In the genomic region with DNA sequence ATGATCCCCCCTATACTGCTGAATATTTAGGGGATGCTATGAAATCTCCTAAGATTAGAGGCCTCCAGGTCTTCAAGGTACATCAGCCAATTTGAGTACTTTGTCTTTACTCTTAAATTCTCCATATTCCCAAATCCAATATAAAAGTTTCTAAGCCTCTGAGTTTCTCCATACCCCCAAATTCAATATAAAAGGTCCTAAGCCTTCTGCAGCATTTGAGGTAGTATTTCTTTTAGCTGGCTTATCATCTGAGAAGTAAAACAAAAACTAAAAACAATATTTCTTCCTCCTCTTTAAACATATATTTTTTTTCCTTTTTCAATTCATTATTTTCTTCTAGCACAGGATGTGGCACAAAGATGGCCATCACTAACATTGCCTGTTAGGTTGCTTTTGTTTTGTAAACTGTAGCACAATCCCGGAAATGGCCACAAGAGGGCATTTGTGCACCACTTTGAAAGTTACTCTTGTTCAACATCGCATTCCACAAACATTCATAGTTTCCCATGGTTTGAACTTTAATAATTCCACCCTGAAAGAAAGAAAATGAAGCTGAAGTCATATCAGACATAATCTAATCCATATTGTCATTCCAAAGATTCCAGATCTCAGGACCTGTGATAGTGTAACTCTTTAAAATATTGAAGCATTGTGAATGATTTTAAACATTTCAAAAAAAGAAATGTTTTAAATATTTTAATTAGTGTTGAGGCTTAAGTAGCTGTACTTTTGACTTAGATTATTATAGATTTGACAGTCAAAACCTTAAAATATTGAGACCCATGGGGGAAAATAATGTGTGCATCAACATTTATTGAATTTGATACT, we compare ENCODE assay signal across 9 cellular contexts. TPM values are rescaled to one million over a fixed set of nuclear protein-coding genes. Genes with fewer than 3 reads are reported as not detected.
DNase-seq lines count a peak whose midpoint lies in the region; ATAC-seq, FAIRE-seq and TF ChIP-seq lines count a peak whose summit lies in the region.
"Had no signal": no experiment of that assay in that cellular context is flagged by ENCODE, and none has a peak within 500 bp of the region (broad histone marks: within the 10 kb centered on the region; RNA-seq: fewer than 3 reads in every experiment).

No MANE protein-coding gene starts in this region.

- peak overlapping the region; percentile 33 for H3K9ac ChIP-seq in SK-N-MC (ENCODE audit: insufficient read length)
- H3K9ac ChIP-seq in kidney (ENCODE audit: low read length in 2 of 2): no peak overlapping the region
- H3K9ac ChIP-seq: BLaER1 had no signal

- no peaks in the 10 kb centered on the region for H3K4me1 Mint-ChIP-seq in MCF 10A (ENCODE audit: insufficient read depth, unreplicated experiment)

- peak; percentile 74 for FAIRE-seq in kidney (lab: Jason Lieb, UNC)

- H3K9me3 ChIP-seq in SK-N-MC (ENCODE audit: low read depth, low read length) (no peaks in the 10 kb centered on the region), kidney (ENCODE audit: control insufficient read depth in 1 of 2, low read length in 2 of 2) (no peaks in the 10 kb centered on the region)
- H3K9me3 ChIP-seq: BLaER1 had no signal

- intact Hi-C loops in MCF 10A (cut with micrococcal nuclease): loop anchor here (1.0 to 5.0 kb wide), 6 partner anchors 30 to 515 kb away; no protein-coding TSS in a partner anchor
- intact Hi-C loops in kidney (cut with DNase I): no loop called here

- H3K36me3 ChIP-seq in SK-N-MC (ENCODE audit: insufficient read depth, low read length): no peaks in the 10 kb centered on the region
- H3K36me3 ChIP-seq in kidney (ENCODE audit: control insufficient read depth in 1 of 2, insufficient read depth in 2 of 2, low read length in 2 of 2): no peaks in the 10 kb centered on the region
- H3K36me3 ChIP-seq: BLaER1 had no signal

- H3K9me3 Mint-ChIP-seq in MCF 10A (ENCODE audit: unreplicated experiment): no peaks in the 10 kb centered on the region

- peak; percentile 76 for TF ChIP-seq CTCF in MCF 10A (IDR thresholded peaks at IDR 0.05; ENCODE audit: unreplicated experiment)
- TF ChIP-seq CTCF in kidney (IDR thresholded peaks at IDR 0.05; ENCODE audit: borderline replicate concordance, extremely low read depth, insufficient read depth): peak; percentile 48

- peak; percentile 15 for DNase-seq in DMS79 treated with DMSO at 0.1 percent for 48 hours (lab: John Stamatoyannopoulos, UW)
- DNase-seq in DMS79 (lab: John Stamatoyannopoulos, UW): no peak
- peak; percentile 75 for DNase-seq in SK-N-MC (ENCODE audit: low read depth, low spot score)
- peak; percentile 80 for DNase-seq in MCF 10A (ENCODE audit: unreplicated experiment)
- DNase-seq in kidney: no peak
- peak; percentile 16 for DNase-seq in stimulated activated CD4-positive, alpha-beta T cell treated with anti-CD3 and anti-CD28 coated beads, Interleukin-4, amount 100 ng/mL, for 1 hour

- CTCF ChIA-PET in MCF 10A (lab: Yijun Ruan, JAX): interaction anchor here (0.5 to 15.2 kb wide), 62 partner anchors 10 to 1467 kb away, joined by 3 to 286 read pairs (median 4); partner anchors contain the start of gene SCGB3A2

- ATAC-seq in GM19468 (IDR thresholded peaks at IDR 0.05; ENCODE audit: extremely low read depth, unreplicated experiment): peak; percentile 73
- peak; percentile 54 for ATAC-seq in HG03575 (IDR thresholded peaks at IDR 0.05; ENCODE audit: extremely low read depth, insufficient number of reproducible peaks, low FRiP score, unreplicated experiment)

- H3K4me3 Mint-ChIP-seq in MCF 10A (ENCODE audit: unreplicated experiment): no peak overlapping the region

- no peak overlapping the region for H3K4me3 ChIP-seq in SK-N-MC
- no peak overlapping the region for H3K4me3 ChIP-seq in kidney (ENCODE audit: low read length in 2 of 2)
- H3K4me3 ChIP-seq: BLaER1 had no signal

- no TSS peak for BruUV-seq in MCF 10A (replicated peaks; lab: Mats Ljungman, UMichigan)

- POLR2A ChIA-PET in MCF 10A (lab: Yijun Ruan, JAX): interaction anchor here (0.9 to 1.0 kb wide), 3 partner anchors 23 to 77 kb away, joined by 3 to 8 read pairs (median 4); no protein-coding TSS in a partner anchor

- no peaks in the 10 kb centered on the region for H3K4me1 ChIP-seq in kidney (ENCODE audit: control insufficient read depth in 1 of 2, insufficient read depth in 1 of 2, low read depth in 1 of 2, low read length in 2 of 2)

- no peak overlapping the region for H3K27ac Mint-ChIP-seq in MCF 10A (ENCODE audit: low read depth, unreplicated experiment)

- no peak overlapping the region for H3K27ac ChIP-seq in SK-N-MC
- H3K27ac ChIP-seq in kidney (ENCODE audit: low read depth in 2 of 2, low read length in 2 of 2): no peak overlapping the region
- H3K27ac ChIP-seq: BLaER1 had no signal

- no peaks in the 10 kb centered on the region for H3K36me3 Mint-ChIP-seq in MCF 10A (ENCODE audit: insufficient read depth, unreplicated experiment)

- no peaks in the 10 kb centered on the region for H3K27me3 Mint-ChIP-seq in MCF 10A (ENCODE audit: insufficient read depth, unreplicated experiment)

RNA-seq across cellular contexts. Expression of gene SCGB3A2, which starts 21.0 kb away (rescaled TPM):
- not detected in 2 replicates for total RNA-seq in MCF 10A (2022)
- total RNA-seq in kidney: not detected
- not detected for polyA plus RNA-seq in kidney (ENCODE audit: insufficient read depth, low read depth, low replicate concordance)

RNA-seq across cellular contexts. Expression of gene SPINK1, which starts 26.0 kb away (rescaled TPM):
- total RNA-seq in MCF 10A (2022) (1.5 and 4.0 TPM in 2 replicates), kidney (2.2 TPM)
- 234 TPM for polyA plus RNA-seq in kidney (ENCODE audit: insufficient read depth, low read depth, low replicate concordance)

RNA-seq across cellular contexts. Expression of gene C5orf46, which starts 48.8 kb away (rescaled TPM):
- total RNA-seq in MCF 10A (2022) (2.1 and 5.7 TPM in 2 replicates), kidney (not detected)
- polyA plus RNA-seq in kidney (ENCODE audit: insufficient read depth, low read depth, low replicate concordance): not detected

Comparison
In these comparisons a context has a peak if more than half of its experiments do, and no peak if none do; other contexts are left out.
1. DNase-seq: peak in DMS79 treated with DMSO at 0.1 percent for 48 hours (single experiment), SK-N-MC (single experiment), MCF 10A (single experiment) and stimulated activated CD4-positive, alpha-beta T cell treated with anti-CD3 and anti-CD28 coated beads, Interleukin-4, amount 100 ng/mL, for 1 hour (single experiment); none in DMS79 (single experiment) and kidney (single experiment).